Comparison of ENCODE assay signal across 8 cellular contexts in genomic region chr17:59963738-59964454, GRCh38. TPM values are rescaled to one million over a fixed set of nuclear protein-coding genes. Genes with fewer than 3 reads are reported as not detected.
DNase-seq lines count a peak whose midpoint lies in the region; ATAC-seq, FAIRE-seq and TF ChIP-seq lines count a peak whose summit lies in the region.

No MANE protein-coding gene starts in this region.

- no peak overlapping the region for H4K5ac ChIP-seq in H1 (ENCODE audit: insufficient read length, low read depth, low read length)

- H3K23ac ChIP-seq in H1 (ENCODE audit: insufficient read length) (no peak overlapping the region), mesenchymal stem cell (ENCODE audit: low read length in 2 of 2) (no peak overlapping the region)

- no peaks in the 10 kb centered on the region for H3K9me3 ChIP-seq in H1 (ENCODE audit: insufficient read depth in 2 of 2, low read depth in 1 of 2, low read length in 1 of 2)
- no peaks in the 10 kb centered on the region for H3K9me3 ChIP-seq in mesenchymal stem cell (ENCODE audit: control insufficient read depth, low read length)

- peak overlapping the region; percentile 77 for H2AFZ ChIP-seq in H1 (ENCODE audit: low read length)
- H2AFZ ChIP-seq in mesenchymal stem cell (ENCODE audit: low read depth, low read length), result peak overlapping the region; percentile 81

- H3K14ac ChIP-seq in H1 (ENCODE audit: insufficient read length) (no peak overlapping the region), mesenchymal stem cell (ENCODE audit: low read length in 2 of 2) (no peak overlapping the region)

- ATAC-seq in HG02970 (IDR thresholded peaks at IDR 0.05; ENCODE audit: low FRiP score, unreplicated experiment), result peak; percentile 15

- H2AK5ac ChIP-seq in H1 (ENCODE audit: low read depth, low read length), result no peak overlapping the region
- H2AK5ac ChIP-seq in mesenchymal stem cell (ENCODE audit: low read length, severe bottlenecking), result no peak overlapping the region

- DNase-seq in NCI-H1417 (lab: John Stamatoyannopoulos, UW) (peak; percentile 48 to 83 (median 70)), NCI-H1417 treated with DMSO at 0.1 percent for 48 hours (lab: John Stamatoyannopoulos, UW) (no peak), NCI-H226 (peak; percentile 1), H1 (ENCODE audit: low read depth in 1 of 2, low spot score in 2 of 2) (peak in 1 of 2 experiments; percentile 48), mesenchymal stem cell (peak; percentile 88)
- peak; percentile 46 for DNase-seq in activated CD4-positive, alpha-beta memory T cell treated with anti-CD3 and anti-CD28 coated beads, Interleukin-2, amount 10 ng/mL, durations not matched to agents 7 days and 5 days
- peak; percentile 24 for DNase-seq in stimulated activated CD8-positive, alpha-beta memory T cell treated with anti-CD3 and anti-CD28 coated beads, Interleukin-15, amount 100 ng/mL, for 1 hour (ENCODE audit: low read depth)

- no peak for TF ChIP-seq EP300 in H1 (IDR thresholded peaks at IDR 0.05; ENCODE audit: borderline replicate concordance in 1 of 2, low read depth in 2 of 2, low read length in 2 of 2)

- H2BK120ac ChIP-seq in H1 (replicated peaks; ENCODE audit: low read depth, low read length) (no peak overlapping the region), mesenchymal stem cell (ENCODE audit: low read depth, low read length) (no peak overlapping the region)

- H3K27me3 ChIP-seq in H1 (replicated peaks in 1 of 4; ENCODE audit: control insufficient read depth in 3 of 4, extremely low read depth in 1 of 4, insufficient read depth in 3 of 4, low read length in 3 of 4), result peaks cover 0 to 6% (median 5%) of the 10 kb centered on the region in 4 experiments; a peak in 5 of 7 replicates
- no peaks in the 10 kb centered on the region for H3K27me3 ChIP-seq in mesenchymal stem cell (ENCODE audit: control insufficient read depth in 1 of 2, insufficient read depth in 1 of 2, low read length in 2 of 2)

- no peak overlapping the region for H3K27ac ChIP-seq in H1 (ENCODE audit: low read depth, low read length)
- peak overlapping the region; percentile 93 for H3K27ac ChIP-seq in mesenchymal stem cell (ENCODE audit: low read length, poor library complexity, severe bottlenecking)

- no peak for TF ChIP-seq POLR2A in H1 (IDR thresholded peaks at IDR 0.05; ENCODE audit: control extremely low read depth in 1 of 2, low read depth in 2 of 2, low read length in 2 of 2)

- H3K79me1 ChIP-seq in H1 (ENCODE audit: low read depth, low read length) (no peaks in the 10 kb centered on the region), mesenchymal stem cell (replicated peaks; ENCODE audit: low read length, poor library complexity, severe bottlenecking) (peaks cover 6% of the 10 kb centered on the region)

- no peak for TF ChIP-seq RAD21 in H1 (IDR thresholded peaks at IDR 0.05 in 1 of 2, conservative IDR thresholded peaks at IDR 0.05 in 1 of 2; ENCODE audit: low read depth in 2 of 2, low read length in 2 of 2)

- H3K4ac ChIP-seq in H1 (replicated peaks; ENCODE audit: insufficient read length, low read depth, low read length) (no peak overlapping the region), mesenchymal stem cell (ENCODE audit: low read depth in 1 of 2, low read length in 2 of 2) (peak overlapping the region in 1 of 2 experiments; percentile 78)

- H3K4me3 ChIP-seq in H1 (ENCODE audit: extremely low read depth in 1 of 4, insufficient read depth in 2 of 4, low read depth in 3 of 4, low read length in 4 of 4) (peak overlapping the region; percentile 62 to 92 (median 82)), mesenchymal stem cell (ENCODE audit: insufficient read depth in 1 of 2, low read depth in 1 of 2, low read length in 2 of 2) (peak overlapping the region; percentile 90 to 92)

- H4K91ac ChIP-seq in H1 (replicated peaks; ENCODE audit: insufficient read length, low read length) (no peak overlapping the region), mesenchymal stem cell (ENCODE audit: low read length) (no peak overlapping the region)

- peaks cover 19% of the 10 kb centered on the region for H3K4me1 Mint-ChIP-seq in activated CD4-positive, alpha-beta memory T cell treated with anti-CD3 and anti-CD28 coated beads, Interleukin-2, amount 10 ng/mL, durations not matched to agents 7 days and 5 days

- no peak overlapping the region for H2BK20ac ChIP-seq in H1 (ENCODE audit: low read length)

- H3K4me3 Mint-ChIP-seq in activated CD4-positive, alpha-beta memory T cell treated with anti-CD3 and anti-CD28 coated beads, Interleukin-2, amount 10 ng/mL, durations not matched to agents 7 days and 5 days, result peak overlapping the region; percentile 77

- H3K79me2 ChIP-seq in H1 (ENCODE audit: control insufficient read depth in 1 of 2, insufficient read depth in 2 of 2, low read length in 2 of 2), result no peaks in the 10 kb centered on the region

- 18% methylated on average over 21 of the region's 21 CpGs; no CpG with 5 or more reads in 1 of the 2 experiments for WGBS in H1 (ENCODE audit: extremely low coverage in 1 of 2, insufficient coverage in 1 of 2, insufficient read length in 1 of 2, insufficient replicate concordance in 2 of 2, low coverage in 1 of 2, low lambda C conversion rate in 2 of 2, missing lambda C conversion rate in 1 of 2), 2 experiments
- 5% methylated on average over 17 of the region's 21 CpGs for WGBS in mesenchymal stem cell

- H2BK12ac ChIP-seq in H1 (ENCODE audit: low read depth, low read length) (no peak overlapping the region), mesenchymal stem cell (ENCODE audit: low read length in 2 of 2) (no peak overlapping the region)

- H2BK15ac ChIP-seq in H1 (ENCODE audit: low read length) (no peak overlapping the region), mesenchymal stem cell (ENCODE audit: low read depth, poor library complexity, severe bottlenecking) (no peak overlapping the region)

- H3K9ac ChIP-seq in H1 (replicated peaks in 1 of 4; ENCODE audit: extremely low read depth in 1 of 4, low read depth in 3 of 4, low read length in 3 of 4) (peak overlapping the region in 3 of 4 experiments; percentile 48 to 69 (median 48); a peak in 5 of 7 replicates), mesenchymal stem cell (ENCODE audit: low read length) (peak overlapping the region; percentile 99)

- H4K8ac ChIP-seq in H1 (ENCODE audit: extremely low read depth, insufficient read depth, low read length) (no peak overlapping the region; the same call in 1 of the 2 replicates), mesenchymal stem cell (ENCODE audit: low read length) (no peak overlapping the region)

- no peaks in the 10 kb centered on the region for H3K27me3 Mint-ChIP-seq in activated CD4-positive, alpha-beta memory T cell treated with anti-CD3 and anti-CD28 coated beads, Interleukin-2, amount 10 ng/mL, durations not matched to agents 7 days and 5 days

- no peak for TF ChIP-seq CTCF in H1 (IDR thresholded peaks at IDR 0.05; ENCODE audit: control extremely low read depth in 1 of 3, insufficient read depth in 1 of 3, low read depth in 1 of 3, low read length in 3 of 3)

- H3K27ac Mint-ChIP-seq in activated CD4-positive, alpha-beta memory T cell treated with anti-CD3 and anti-CD28 coated beads, Interleukin-2, amount 10 ng/mL, durations not matched to agents 7 days and 5 days, result peak overlapping the region; percentile 75

- H4K20me1 ChIP-seq in H1 (replicated peaks in 1 of 2; ENCODE audit: control insufficient read depth in 1 of 2, insufficient read depth in 2 of 2, low read length in 2 of 2), result peaks cover 0 to 2% of the 10 kb centered on the region in 2 experiments

- CTCF ChIA-PET in activated CD4-positive, alpha-beta memory T cell treated with anti-CD3 and anti-CD28 coated beads, Interleukin-2, amount 10 ng/mL, durations not matched to agents 7 days and 5 days (lab: Charles Lee), result interaction anchor here (1.0 to 2.0 kb wide), 5 partner anchors 27 to 394 kb away, joined by 3 to 8 read pairs (median 3); no protein-coding TSS in a partner anchor
- CTCF ChIA-PET in H1 (lab: Charles Lee; ENCODE audit: partially characterized antibody), result interaction anchor here (1.2 kb wide), 2 partner anchors 72 to 73 kb away, joined by 3 to 4 read pairs; no protein-coding TSS in a partner anchor

- H3K23me2 ChIP-seq in H1 (ENCODE audit: low read depth, low read length), result peaks cover 11% of the 10 kb centered on the region

- H3K4me2 ChIP-seq in H1 (ENCODE audit: insufficient read depth in 1 of 2, low read depth in 2 of 2, low read length in 2 of 2) (peak overlapping the region; percentile 90 to 99), mesenchymal stem cell (ENCODE audit: low read length, poor library complexity, severe bottlenecking) (peak overlapping the region; percentile 60)

- no peak overlapping the region for H3K56ac ChIP-seq in H1 (replicated peaks; ENCODE audit: insufficient read length, low read depth, low read length)

- H3K4me1 ChIP-seq in H1 (replicated peaks in 1 of 4; ENCODE audit: control insufficient read depth in 3 of 4, insufficient read depth in 4 of 4, low read length in 3 of 4), result peaks cover 0 to 8% (median 1%) of the 10 kb centered on the region in 4 experiments; a peak in 3 of 7 replicates
- H3K4me1 ChIP-seq in mesenchymal stem cell (ENCODE audit: control insufficient read depth, insufficient read depth, low read depth, low read length), result peaks cover 6% of the 10 kb centered on the region

- no peaks in the 10 kb centered on the region for H3K9me3 Mint-ChIP-seq in activated CD4-positive, alpha-beta memory T cell treated with anti-CD3 and anti-CD28 coated beads, Interleukin-2, amount 10 ng/mL, durations not matched to agents 7 days and 5 days

- POLR2A ChIA-PET in activated CD4-positive, alpha-beta memory T cell treated with anti-CD3 and anti-CD28 coated beads, Interleukin-2, amount 10 ng/mL, durations not matched to agents 7 days and 5 days (lab: Charles Lee), result interaction anchor here (0.6 to 1.9 kb wide), 11 partner anchors 10 to 1899 kb away, joined by 3 to 12 read pairs (median 4); partner anchors contain the start of genes BRIP1, HEATR6, PTRH2 and RPS6KB1
- POLR2A ChIA-PET in H1 (lab: Charles Lee; ENCODE audit: partially characterized antibody), result interaction anchor here (1.0 to 1.6 kb wide), 4 partner anchors 50 to 344 kb away, joined by 3 to 8 read pairs (median 3); partner anchors contain the start of genes CLTC, PTRH2 and VMP1

- no peak overlapping the region for H3K18ac ChIP-seq in H1 (ENCODE audit: extremely low read depth, low read length)
- H3K18ac ChIP-seq in mesenchymal stem cell (ENCODE audit: low read depth in 1 of 2, low read length in 2 of 2), result peak overlapping the region; percentile 18 to 99

- FAIRE-seq in H1 (lab: Jason Lieb, UNC), result no peak

- peaks cover 16% of the 10 kb centered on the region for H3K36me3 Mint-ChIP-seq in activated CD4-positive, alpha-beta memory T cell treated with anti-CD3 and anti-CD28 coated beads, Interleukin-2, amount 10 ng/mL, durations not matched to agents 7 days and 5 days (ENCODE audit: low read depth)

- H3K36me3 ChIP-seq in H1 (ENCODE audit: control insufficient read depth in 2 of 4, insufficient read depth in 4 of 4, low read length in 3 of 4) (no peaks in the 10 kb centered on the region), mesenchymal stem cell (ENCODE audit: control insufficient read depth in 1 of 2, insufficient read depth in 2 of 2, low read depth in 1 of 2, low read length in 2 of 2) (peaks cover 3 to 4% of the 10 kb centered on the region in 2 experiments)

- H2BK5ac ChIP-seq in H1 (ENCODE audit: low read depth, low read length) (no peak overlapping the region), mesenchymal stem cell (ENCODE audit: low read depth, low read length, poor library complexity, severe bottlenecking) (peak overlapping the region; percentile 63)

RNA-seq across cellular contexts. Expression of gene RNFT1, which starts 0.6 kb away (rescaled TPM):
- total RNA-seq in activated CD4-positive, alpha-beta memory T cell treated with anti-CD3 and anti-CD28 coated beads, Interleukin-2, amount 10 ng/mL, durations not matched to agents 7 days and 5 days, result 10 to 100 TPM; 20.5 to 21.3 TPM
- 4.7 and 5.2 TPM in 2 replicates for total RNA-seq in H1 (2021; fragmentation: NEBNext Ultra II Directional; extraction: Animal tissue kit (Norgen Biotek cat#: 25700))
- 2.6 and 3.0 TPM in 2 replicates for polyA plus RNA-seq in H1 (2011; rRNA removed)
- 4.3 TPM for polyA plus RNA-seq in H1 (2011; cell fraction: cytosol; rRNA removed)
- polyA plus RNA-seq in H1 (2011; cell fraction: nucleus; rRNA removed), result 6.8 TPM
- 2.9 to 4.6 TPM (median 3.4 TPM) in 4 replicates for polyA plus RNA-seq in H1 (2012, experiment 1 of 2)
- 0.58 TPM for polyA plus RNA-seq in H1 (2012, experiment 2 of 2)
- 6.0 TPM for polyA plus RNA-seq in H1 (2013, experiment 1 of 2)
- 6.3 TPM for polyA plus RNA-seq in H1 (2013, experiment 2 of 2)
- polyA minus RNA-seq in H1 (2011; rRNA and poly(A)+ RNA removed), result 7.6 and 7.8 TPM in 2 replicates
- polyA minus RNA-seq in H1 (2011; cell fraction: cytosol; rRNA and poly(A)+ RNA removed), result 2.5 TPM
- 3.9 TPM for polyA minus RNA-seq in H1 (2011; cell fraction: nucleus; rRNA and poly(A)+ RNA removed)
- 14.0 TPM for polyA plus RNA-seq in mesenchymal stem cell (2013, experiment 1 of 2)
- 15.2 TPM for polyA plus RNA-seq in mesenchymal stem cell (2013, experiment 2 of 2)
